16 cellular contexts compared by ENCODE assay signal in genomic region chr18:73124165-73124564, GRCh38.
DNase-seq lines count a peak whose midpoint lies in the region; FAIRE-seq and TF ChIP-seq lines count a peak whose summit lies in the region.
"Had no signal": no experiment of that assay in that cellular context is flagged by ENCODE, and none has a peak within 500 bp of the region (broad histone marks: within the 10 kb centered on the region; RNA-seq: fewer than 3 reads in every experiment).

No MANE protein-coding gene starts in this region.

- DNase-seq in EH (ENCODE audit: low read depth) (peak; percentile 11), RCC 7860 (ENCODE audit: low spot score) (peak; percentile 21), fibroblast of gingiva (ENCODE audit: low read depth) (peak; percentile 21), kidney tubule cell (ENCODE audit: low spot score) (peak; percentile 37), islet precursor cell (no peak), NCI-H2171 (lab: John Stamatoyannopoulos, UW) (no peak), NCI-H187 treated with DMSO at 0.1 percent for 48 hours (lab: John Stamatoyannopoulos, UW) (no peak), CD14-positive monocyte (ENCODE audit: low spot score) (no peak)
- DNase-seq: C1 segment of cervical spinal cord, Kasumi-1, NCI-H1105, NCI-H1694 treated with DMSO at 0.1 percent for 48 hours, NCI-H748 treated with DMSO at 0.1 percent for 48 hours, PC-9 had no signal

- H3K9me3 Mint-ChIP-seq in CD14-positive monocyte = peaks cover 0 to 9% (median 1%) of the 10 kb centered on the region in 7 donors

- H3K4me3 Mint-ChIP-seq in CD14-positive monocyte = no peak overlapping the region

- intact Hi-C loops in CD14-positive monocyte (cut with micrococcal nuclease) = no loop called here

- H3K36me3 Mint-ChIP-seq in CD14-positive monocyte = no peaks in the 10 kb centered on the region

- no peak overlapping the region for H3K27ac Mint-ChIP-seq in CD14-positive monocyte

- peaks cover 0 to 1% (median 0%) of the 10 kb centered on the region in 3 donors for H3K27me3 Mint-ChIP-seq in CD14-positive monocyte (ENCODE audit: low read depth in 3 of 3)

- no peak for TF ChIP-seq CTCF in CD14-positive monocyte (IDR thresholded peaks at IDR 0.05)

- FAIRE-seq in RCC 7860 (lab: Jason Lieb, UNC) = no peak
- FAIRE-seq: A549, H54 had no signal

- no peaks in the 10 kb centered on the region for H3K4me1 Mint-ChIP-seq in CD14-positive monocyte

Comparison
In these comparisons a context has a peak if more than half of its experiments do, and no peak if none do; other contexts are left out.
1. DNase-seq: peak in EH (single experiment), RCC 7860 (single experiment), fibroblast of gingiva (single experiment) and kidney tubule cell (single experiment); none in islet precursor cell (single experiment), NCI-H2171 (single experiment), NCI-H187 treated with DMSO at 0.1 percent for 48 hours (single experiment) and CD14-positive monocyte (single experiment).